In genomic region chr12:121107681-121108080, GRCh38 we compare ENCODE assay signal across 15 cellular contexts.
"Had no signal": no experiment of that assay in that cellular context is flagged by ENCODE, and none has a peak within 500 bp of the region (broad histone marks: within the 10 kb centered on the region; RNA-seq: fewer than 3 reads in every experiment).

No MANE protein-coding gene starts in this region.

- H3K9me3 ChIP-seq: gastrocnemius medialis, mucosa of descending colon, neutrophil, tibial artery, uterus had no signal

- H3K36me3 ChIP-seq: ascending aorta, gastrocnemius medialis, heart left ventricle, neutrophil, tibial artery, uterus had no signal

- DNase-seq: activated CD4-positive, alpha-beta T cell treated with anti-CD3 and anti-CD28 coated beads, Interleukin-2, amount 50 U/mL, for 1 hour; activated naive CD4-positive, alpha-beta T cell; activated naive CD8-positive, alpha-beta T cell treated with anti-CD3 and anti-CD28 coated beads, Interleukin-2, amount 50 U/mL, for 24 hours; dorsolateral prefrontal cortex; erythroblast; gastrocnemius medialis; heart left ventricle; mucosa of descending colon; naive thymus-derived CD4-positive, alpha-beta T cell; stimulated activated CD4-positive, alpha-beta T cell treated with anti-CD3 and anti-CD28 coated beads, Interleukin-4, amount 100 ng/mL, for 1 hour; stimulated activated naive CD4-positive, alpha-beta T cell; tibial artery; uterus had no signal

- H3K4me3 ChIP-seq: ascending aorta, dorsolateral prefrontal cortex, gastrocnemius medialis, heart left ventricle, mucosa of descending colon, tibial artery, uterus had no signal

- ATAC-seq: activated naive CD8-positive, alpha-beta T cell treated with anti-CD3 and anti-CD28 coated beads, Interleukin-2, amount 50 U/mL, for 24 hours; gastrocnemius medialis; heart left ventricle; naive thymus-derived CD4-positive, alpha-beta T cell had no signal

- H3K4me1 ChIP-seq: ascending aorta, gastrocnemius medialis, heart left ventricle, tibial artery, uterus had no signal

- H3K27me3 ChIP-seq: ascending aorta, dorsolateral prefrontal cortex, gastrocnemius medialis, heart left ventricle, neutrophil, tibial artery, uterus had no signal

- H3K27ac ChIP-seq: ascending aorta, dorsolateral prefrontal cortex, gastrocnemius medialis, heart left ventricle, neutrophil, tibial artery, uterus had no signal
